1 cellular context compared by ENCODE assay signal in genomic region chr14:24057271-24057670, GRCh38.
TF ChIP-seq lines count a peak whose summit lies in the region.

No MANE protein-coding gene starts in this region.

TF ChIP-seq in HepG2, 621 proteins besides CTCF, POLR2A, EP300 and RAD21:
- TF ChIP-seq ZKSCAN1 (IDR thresholded peaks at IDR 0.05; ENCODE audit: low read length) (no peak), MTA3 (CRISPR knock-in tag; IDR thresholded peaks at IDR 0.05) (no peak), PTBP1 (IDR thresholded peaks at IDR 0.05; ENCODE audit: low read depth, low read length, poor library complexity, severe bottlenecking) (no peak), FOXC1 (CRISPR knock-in tag; IDR thresholded peaks at IDR 0.05; ENCODE audit: borderline replicate concordance) (no peak), HNRNPLL (IDR thresholded peaks at IDR 0.05; ENCODE audit: low read depth, low read length, poor library complexity, severe bottlenecking) (no peak), ZNF407 (CRISPR knock-in tag; IDR thresholded peaks at IDR 0.05; ENCODE audit: not compliant biosample characterization) (peak; percentile 6), SMARCE1 (IDR thresholded peaks at IDR 0.05; ENCODE audit: borderline replicate concordance) (0 out of 2 replicates have a peak, but pooled peaks have one; percentile 19)
